Comparison of ENCODE assay signal across 24 cellular contexts in the genomic region with DNA sequence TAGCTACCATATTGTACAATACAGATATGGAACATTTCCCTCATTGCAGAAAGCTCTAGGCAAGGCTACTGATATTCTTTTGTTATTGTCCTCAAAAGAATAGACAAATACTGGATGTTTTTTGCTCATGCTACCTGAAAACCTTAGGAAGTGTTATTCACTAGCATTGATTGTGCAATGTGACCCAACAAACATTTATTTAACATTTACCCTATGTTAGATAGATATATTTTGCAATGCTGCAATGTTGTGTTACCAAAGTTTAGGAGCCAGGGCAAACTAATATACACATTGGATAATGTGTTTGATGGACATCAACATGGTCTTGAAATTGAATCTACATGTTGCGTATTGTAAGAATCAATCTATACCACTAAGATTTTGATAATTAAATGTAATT.
"Had no signal": no experiment of that assay in that cellular context is flagged by ENCODE, and none has a peak within 500 bp of the region (broad histone marks: within the 10 kb centered on the region; RNA-seq: fewer than 3 reads in every experiment).

No MANE protein-coding gene starts in this region.

- H3K4me3 ChIP-seq: ascending aorta, coronary artery, left ventricle myocardium inferior, uterus had no signal

- H3K4me3 Mint-ChIP-seq: activated CD4-positive, alpha-beta T cell treated with anti-CD3 and anti-CD28 coated beads for 36 hours; activated naive CD4-positive, alpha-beta T cell treated with anti-CD3 and anti-CD28 coated beads for 36 hours; activated naive CD8-positive, alpha-beta T cell treated with anti-CD3 and anti-CD28 coated beads for 36 hours; activated T-cell treated with anti-CD3 and anti-CD28 coated beads, Interleukin-2, amount 50 U/mL, for 72 hours; naive thymus-derived CD8-positive, alpha-beta T cell; neural crest cell; stimulated activated memory B cell treated with anti-CD40 and anti-IgM and Interleukin-4, amounts not matched to agents 10 μg/mL and 1 μg/mL and 100 μg/mL, for 72 hours; stimulated activated naive CD8-positive, alpha-beta T cell treated with anti-CD3 and anti-CD28 coated beads, Interleukin-15, amount 100 ng/mL, for 72 hours; type B pancreatic cell had no signal

- H3K4me1 Mint-ChIP-seq: stimulated activated naive CD8-positive, alpha-beta T cell treated with anti-CD3 and anti-CD28 coated beads, Interleukin-15, amount 100 ng/mL, for 72 hours had no signal

- H3K27ac Mint-ChIP-seq: activated CD4-positive, alpha-beta T cell treated with anti-CD3 and anti-CD28 coated beads for 36 hours; activated naive CD4-positive, alpha-beta T cell treated with anti-CD3 and anti-CD28 coated beads for 36 hours; activated naive CD8-positive, alpha-beta T cell treated with anti-CD3 and anti-CD28 coated beads for 36 hours; activated T-cell treated with anti-CD3 and anti-CD28 coated beads, Interleukin-2, amount 50 U/mL, for 72 hours; naive thymus-derived CD8-positive, alpha-beta T cell; stimulated activated memory B cell treated with anti-CD40 and anti-IgM and Interleukin-4, amounts not matched to agents 10 μg/mL and 1 μg/mL and 100 μg/mL, for 72 hours; stimulated activated naive CD8-positive, alpha-beta T cell treated with anti-CD3 and anti-CD28 coated beads, Interleukin-15, amount 100 ng/mL, for 72 hours had no signal

- DNase-seq: activated CD4-positive, alpha-beta T cell treated with anti-CD3 and anti-CD28 coated beads, Interleukin-2, amount 50 U/mL, for 4 hours; activated CD4-positive, CD25-positive, alpha-beta regulatory T cell; activated effector memory CD4-positive, alpha-beta T cell treated with Interleukin-2 at 50 U/mL for 16 hours; activated naive CD8-positive, alpha-beta T cell treated with anti-CD3 and anti-CD28 coated beads for 36 hours; activated T-cell treated with anti-CD3 and anti-CD28 coated beads for 4 hours; activated T-cell treated with anti-CD3 and anti-CD28 coated beads, Interleukin-2, amount 50 U/mL, for 72 hours; effector memory CD4-positive, alpha-beta T cell; left ventricle myocardium inferior; naive thymus-derived CD8-positive, alpha-beta T cell; right cardiac atrium; stimulated activated CD4-positive, alpha-beta T cell treated with anti-CD3 and anti-CD28 coated beads, Interleukin-12 subunit alpha, Interleukin-12 subunit beta, amount 100 ng/mL, for 4 hours; stimulated activated CD4-positive, alpha-beta T cell treated with anti-CD3 and anti-CD28 coated beads, Interleukin-4, amount 100 ng/mL, for 4 hours; stimulated activated CD8-positive, alpha-beta memory T cell treated with anti-CD3 and anti-CD28 coated beads, Interleukin-4, amount 100 ng/mL, for 48 hours; stimulated activated naive CD8-positive, alpha-beta T cell treated with anti-CD3 and anti-CD28 coated beads, Interleukin-15, amount 100 ng/mL, for 72 hours had no signal

- H3K27ac ChIP-seq: ascending aorta, coronary artery, uterus had no signal

- H3K4me1 ChIP-seq: ascending aorta, uterus had no signal

- H3K36me3 ChIP-seq: ascending aorta, left ventricle myocardium inferior, uterus had no signal

- H3K36me3 Mint-ChIP-seq: activated naive CD8-positive, alpha-beta T cell treated with anti-CD3 and anti-CD28 coated beads for 36 hours; brain; naive thymus-derived CD8-positive, alpha-beta T cell; stimulated activated memory B cell treated with anti-CD40 and anti-IgM and Interleukin-4, amounts not matched to agents 10 μg/mL and 1 μg/mL and 100 μg/mL, for 72 hours; type B pancreatic cell had no signal

- H3K27me3 Mint-ChIP-seq: stimulated activated memory B cell treated with anti-CD40 and anti-IgM and Interleukin-4, amounts not matched to agents 10 μg/mL and 1 μg/mL and 100 μg/mL, for 72 hours had no signal

- ATAC-seq: activated CD4-positive, alpha-beta T cell treated with anti-CD3 and anti-CD28 coated beads for 36 hours; activated T-cell treated with anti-CD3 and anti-CD28 coated beads, Interleukin-2, amount 50 U/mL, for 72 hours; naive thymus-derived CD8-positive, alpha-beta T cell; stimulated activated memory B cell treated with anti-CD40 and anti-IgM and Interleukin-4, amounts not matched to agents 10 μg/mL and 1 μg/mL and 100 μg/mL, for 72 hours; stimulated activated naive CD8-positive, alpha-beta T cell treated with anti-CD3 and anti-CD28 coated beads, Interleukin-15, amount 100 ng/mL, for 72 hours had no signal

- H3K27me3 ChIP-seq: ascending aorta, dorsolateral prefrontal cortex, uterus had no signal

- H3K9me3 Mint-ChIP-seq: activated naive CD4-positive, alpha-beta T cell treated with anti-CD3 and anti-CD28 coated beads for 36 hours; activated naive CD8-positive, alpha-beta T cell treated with anti-CD3 and anti-CD28 coated beads for 36 hours; activated T-cell treated with anti-CD3 and anti-CD28 coated beads, Interleukin-2, amount 50 U/mL, for 72 hours; brain; naive thymus-derived CD8-positive, alpha-beta T cell; neural crest cell; stimulated activated memory B cell treated with anti-CD40 and anti-IgM and Interleukin-4, amounts not matched to agents 10 μg/mL and 1 μg/mL and 100 μg/mL, for 72 hours; stimulated activated naive CD8-positive, alpha-beta T cell treated with anti-CD3 and anti-CD28 coated beads, Interleukin-15, amount 100 ng/mL, for 72 hours; type B pancreatic cell had no signal

- H3K9me3 ChIP-seq: ascending aorta, left ventricle myocardium inferior, uterus had no signal
